18 cellular contexts compared by ENCODE assay signal in genomic region chr11:2708757-2709281, GRCh38. TPM values are rescaled to one million over a fixed set of nuclear protein-coding genes. Genes with fewer than 3 reads are reported as not detected.
DNase-seq lines count a peak whose midpoint lies in the region; ATAC-seq and TF ChIP-seq lines count a peak whose summit lies in the region.
"Had no signal": no experiment of that assay in that cellular context is flagged by ENCODE, and none has a peak within 500 bp of the region (broad histone marks: within the 10 kb centered on the region; RNA-seq: fewer than 3 reads in every experiment).

No MANE protein-coding gene starts in this region.

- peak overlapping the region in 2 of 5 experiments; percentile 18 to 39 for H3K4me3 Mint-ChIP-seq in brain
- peak overlapping the region in 1 of 3 experiments; percentile 42 for H3K4me3 Mint-ChIP-seq in nephron
- H3K4me3 Mint-ChIP-seq: T-helper 2 cell treated with Interferon-gamma antibody and Interleukin-4, amounts not matched to agents 5 μg/mL and 100 μg/mL, for 36 hours had no signal

- no peak for ATAC-seq in GM21576 (IDR thresholded peaks at IDR 0.05; ENCODE audit: unreplicated experiment)

- peaks cover 3% of the 10 kb centered on the region for H3K4me1 ChIP-seq in cardiac muscle cell (ENCODE audit: low read depth)
- H3K4me1 ChIP-seq in tibial nerve: peaks cover 0 to 24% (median 5%) of the 10 kb centered on the region in 4 donors
- H3K4me1 ChIP-seq: body of pancreas had no signal

- no peaks in the 10 kb centered on the region for H3K36me3 ChIP-seq in cardiac muscle cell
- H3K36me3 ChIP-seq in tibial nerve: no peaks in the 10 kb centered on the region

- H3K27me3 Mint-ChIP-seq in brain (peaks cover 59% of the 10 kb centered on the region), nephron (ENCODE audit: low read depth) (no peaks in the 10 kb centered on the region)

- peaks cover 3 to 29% (median 22%) of the 10 kb centered on the region in 5 experiments for H3K9me3 Mint-ChIP-seq in brain
- peaks cover 10% of the 10 kb centered on the region for H3K9me3 Mint-ChIP-seq in nephron

- peak in 1 of 2 donors; percentile 84 for DNase-seq in cardiac muscle cell (ENCODE audit: low read depth in 1 of 2, low spot score in 1 of 2)
- DNase-seq in tibial nerve (ENCODE audit: low spot score in 2 of 2): peak in 1 of 2 donors; percentile 48
- no peak for DNase-seq in NAMALWA (ENCODE audit: low spot score)
- no peak for DNase-seq in epidermal melanocyte (ENCODE audit: insufficient read length, low spot score)
- no peak for DNase-seq in iPS-NIHi11 (ENCODE audit: low spot score)
- DNase-seq: activated CD4-positive, alpha-beta T cell treated with anti-CD3 and anti-CD28 coated beads for 1 hour; activated naive CD4-positive, alpha-beta T cell treated with Interleukin-2 at 50 U/mL for 16 hours; DMS153; islet precursor cell; NCI-H1092 treated with DMSO at 0.1 percent for 48 hours; NCI-H2171 treated with DMSO at 0.1 percent for 48 hours; NK-92 treated with Interleukin-12 subunit alpha and Interleukin-12 subunit beta, amount 100 ng/mL, for 24 hours; stimulated activated CD4-positive, alpha-beta T cell treated with anti-CD3 and anti-CD28 coated beads, Interleukin-2, amount 100 ng/mL, for 48 hours had no signal

- H3K36me3 Mint-ChIP-seq in brain (no peaks in the 10 kb centered on the region), nephron (ENCODE audit: low read depth) (no peaks in the 10 kb centered on the region)

- 38 to 63% methylated on average over 14 of the region's 14 CpGs for WGBS in tibial nerve, 2 donors

- no peaks in the 10 kb centered on the region for H3K27me3 ChIP-seq in cardiac muscle cell
- H3K27me3 ChIP-seq in tibial nerve: no peaks in the 10 kb centered on the region
- H3K27me3 ChIP-seq: body of pancreas had no signal

- H3K9me3 ChIP-seq in cardiac muscle cell (ENCODE audit: low read depth) (no peaks in the 10 kb centered on the region), tibial nerve (peaks cover 0 to 5% (median 0%) of the 10 kb centered on the region in 4 donors)
- H3K9me3 ChIP-seq: body of pancreas had no signal

- peak overlapping the region; percentile 4 for H3K27ac ChIP-seq in cardiac muscle cell
- peak overlapping the region in 3 of 4 donors; percentile 38 to 77 (median 50) for H3K27ac ChIP-seq in tibial nerve
- H3K27ac ChIP-seq: body of pancreas had no signal

- peak overlapping the region in 3 of 5 experiments; percentile 81 to 94 (median 83) for H3K27ac Mint-ChIP-seq in brain
- H3K27ac Mint-ChIP-seq in nephron: peak overlapping the region; percentile 85 to 95 (median 86)
- H3K27ac Mint-ChIP-seq: T-helper 2 cell treated with Interferon-gamma antibody and Interleukin-4, amounts not matched to agents 5 μg/mL and 100 μg/mL, for 36 hours had no signal

- H3K4me3 ChIP-seq in cardiac muscle cell (no peak overlapping the region), tibial nerve (peak overlapping the region in 1 of 4 donors; percentile 13)
- H3K4me3 ChIP-seq: body of pancreas had no signal

- TF ChIP-seq EP300 in tibial nerve (IDR thresholded peaks at IDR 0.05): peak in 1 of 2 donors; percentile 31

- H3K4me1 Mint-ChIP-seq in brain (peaks cover 45% of the 10 kb centered on the region), nephron (peaks cover 87% of the 10 kb centered on the region)

- TF ChIP-seq CTCF in brain (conservative IDR thresholded peaks at IDR 0.05) (no peak), cardiac muscle cell (IDR thresholded peaks at IDR 0.05; ENCODE audit: low read depth, low read length) (no peak), nephron (IDR thresholded peaks at IDR 0.05; ENCODE audit: unreplicated experiment in 3 of 3) (no peak), tibial nerve (IDR thresholded peaks at IDR 0.05) (no peak)

- TF ChIP-seq POLR2A in tibial nerve (IDR thresholded peaks at IDR 0.05): no peak

RNA-seq across cellular contexts. Expression of gene KCNQ1OT1, which starts 9.0 kb away (rescaled TPM):
- 0.02 TPM for polyA plus RNA-seq in brain (ENCODE audit: insufficient read depth, low read depth, low replicate concordance)
- total RNA-seq in cardiac muscle cell: 3.1 and 8.8 TPM in 2 replicates
- 2.3 and 3.1 TPM in 2 replicates for polyA plus RNA-seq in cardiac muscle cell
- total RNA-seq in tibial nerve: 1 to 10 TPM; 6.3 to 8.0 (median 7.7) TPM
